Comparison of ENCODE assay signal across 19 cellular contexts in genomic region chr9:128027705-128028104, GRCh38. TPM values are rescaled to one million over a fixed set of nuclear protein-coding genes. Genes with fewer than 3 reads are reported as not detected.
DNase-seq lines count a peak whose midpoint lies in the region; ATAC-seq and TF ChIP-seq lines count a peak whose summit lies in the region.
"Had no signal": no experiment of that assay in that cellular context is flagged by ENCODE, and none has a peak within 500 bp of the region (broad histone marks: within the 10 kb centered on the region; RNA-seq: fewer than 3 reads in every experiment).

No MANE protein-coding gene starts in this region.

- peak overlapping the region; percentile 94 for H3K27ac Mint-ChIP-seq in activated CD4-positive, alpha-beta T cell treated with anti-CD3 and anti-CD28 coated beads for 36 hours
- H3K27ac Mint-ChIP-seq in activated naive CD8-positive, alpha-beta T cell treated with anti-CD3 and anti-CD28 coated beads, Interleukin-2, amount 10 ng/mL, durations not matched to agents 7 days and 5 days: peak overlapping the region; percentile 90

- H3K9me3 ChIP-seq in spleen: no peaks in the 10 kb centered on the region
- no peaks in the 10 kb centered on the region for H3K9me3 ChIP-seq in BE2C
- H3K9me3 ChIP-seq: A549, SJSA1, tibial artery had no signal

- peaks cover 2% of the 10 kb centered on the region for H3K27me3 Mint-ChIP-seq in activated CD4-positive, alpha-beta T cell treated with anti-CD3 and anti-CD28 coated beads for 36 hours
- H3K27me3 Mint-ChIP-seq in activated naive CD8-positive, alpha-beta T cell treated with anti-CD3 and anti-CD28 coated beads, Interleukin-2, amount 10 ng/mL, durations not matched to agents 7 days and 5 days: no peaks in the 10 kb centered on the region

- peak overlapping the region; percentile 71 to 93 (median 87) for H3K27ac ChIP-seq in spleen
- H3K27ac ChIP-seq: SJSA1, tibial artery had no signal

- 72 to 93% (median 84%) methylated on average over 4 of the region's 4 CpGs for WGBS in spleen, 5 donors

- H3K4me3 ChIP-seq in spleen (no peak overlapping the region), BE2C (ENCODE audit: low read depth, low read length) (no peak overlapping the region)
- H3K4me3 ChIP-seq: A549, SJSA1, tibial artery had no signal

- TF ChIP-seq CTCF in spleen (IDR thresholded peaks at IDR 0.05 in 8 of 11, conservative IDR thresholded peaks at IDR 0.05 in 3 of 11): no peak
- TF ChIP-seq CTCF in BE2C (IDR thresholded peaks at IDR 0.05; ENCODE audit: low read depth, low read length): no peak

- H3K27me3 ChIP-seq in spleen (replicated peaks in 1 of 7) (no peaks in the 10 kb centered on the region), BE2C (no peaks in the 10 kb centered on the region)
- H3K27me3 ChIP-seq: SJSA1, tibial artery had no signal

- DNase-seq in activated CD4-positive, alpha-beta T cell treated with anti-CD3 and anti-CD28 coated beads for 36 hours: peak; percentile 20
- no peak for DNase-seq in activated CD4-positive, alpha-beta T cell treated with anti-CD3 and anti-CD28 coated beads, Interleukin-2, amount 50 U/mL, for 4 hours
- DNase-seq in M059J (ENCODE audit: low read depth) (peak; percentile 60), spleen (no peak), occipital lobe (lab: John Stamatoyannopoulos, UW) (no peak), BE2C (no peak)
- DNase-seq in activated naive CD8-positive, alpha-beta T cell treated with anti-CD3 and anti-CD28 coated beads, Interleukin-2, amount 10 ng/mL, durations not matched to agents 7 days and 5 days: no peak
- DNase-seq: aorta, COR-L47, foreskin melanocyte, MM.1S, NCI-H2029, NCI-H510A treated with DMSO at 0.1 percent for 48 hours, retina, tibial artery had no signal

- H3K36me3 Mint-ChIP-seq in activated CD4-positive, alpha-beta T cell treated with anti-CD3 and anti-CD28 coated beads for 36 hours (ENCODE audit: low read depth): no peaks in the 10 kb centered on the region
- no peaks in the 10 kb centered on the region for H3K36me3 Mint-ChIP-seq in activated naive CD8-positive, alpha-beta T cell treated with anti-CD3 and anti-CD28 coated beads, Interleukin-2, amount 10 ng/mL, durations not matched to agents 7 days and 5 days

- intact Hi-C loops in activated CD4-positive, alpha-beta T cell treated with anti-CD3 and anti-CD28 coated beads for 36 hours (cut with DNase I, micrococcal nuclease): loop anchor here (1.0 to 5.0 kb wide), 3 partner anchors 40 to 72 kb away; partner anchors contain the start of genes NAIF1 (in 1 of the 2) and SLC25A25 (in 1 of the 2)
- intact Hi-C loops in spleen (cut with DNase I; ENCODE audit: low total_unique reads): no loop called here

- no peak for ATAC-seq in activated CD4-positive, alpha-beta T cell treated with anti-CD3 and anti-CD28 coated beads for 36 hours
- no peak for ATAC-seq in activated naive CD8-positive, alpha-beta T cell treated with anti-CD3 and anti-CD28 coated beads, Interleukin-2, amount 10 ng/mL, durations not matched to agents 7 days and 5 days (ENCODE audit: low read depth)
- ATAC-seq in HG03460 (IDR thresholded peaks at IDR 0.05; ENCODE audit: unreplicated experiment): no peak

- peaks cover 86% of the 10 kb centered on the region for H3K4me1 Mint-ChIP-seq in activated CD4-positive, alpha-beta T cell treated with anti-CD3 and anti-CD28 coated beads for 36 hours
- H3K4me1 Mint-ChIP-seq in activated naive CD8-positive, alpha-beta T cell treated with anti-CD3 and anti-CD28 coated beads, Interleukin-2, amount 10 ng/mL, durations not matched to agents 7 days and 5 days: peaks cover 75% of the 10 kb centered on the region

- no peak for TF ChIP-seq POLR2A in spleen (IDR thresholded peaks at IDR 0.05)

- H3K9me3 Mint-ChIP-seq in activated CD4-positive, alpha-beta T cell treated with anti-CD3 and anti-CD28 coated beads for 36 hours (ENCODE audit: low read depth): no peaks in the 10 kb centered on the region
- no peaks in the 10 kb centered on the region for H3K9me3 Mint-ChIP-seq in activated naive CD8-positive, alpha-beta T cell treated with anti-CD3 and anti-CD28 coated beads, Interleukin-2, amount 10 ng/mL, durations not matched to agents 7 days and 5 days
- H3K9me3 Mint-ChIP-seq: nephron had no signal

- CTCF ChIA-PET in activated CD4-positive, alpha-beta T cell treated with anti-CD3 and anti-CD28 coated beads for 36 hours (lab: Charles Lee): interaction anchor here (0.6 to 3.8 kb wide), 12 partner anchors 8 to 252 kb away, joined by 3 to 18 read pairs (median 5); no protein-coding TSS in a partner anchor

- POLR2A ChIA-PET in activated CD4-positive, alpha-beta T cell treated with anti-CD3 and anti-CD28 coated beads for 36 hours (lab: Charles Lee): interaction anchor here (0.6 to 1.5 kb wide), 4 partner anchors 20 to 69 kb away, joined by 3 to 4 read pairs (median 4); partner anchors contain the start of gene EEIG1
- POLR2A ChIA-PET in activated naive CD8-positive, alpha-beta T cell treated with anti-CD3 and anti-CD28 coated beads, Interleukin-2, amount 10 ng/mL, durations not matched to agents 7 days and 5 days (lab: Charles Lee): interaction anchor here (0.7 to 18.1 kb wide), 10 partner anchors 20 to 524 kb away, joined by 3 to 389 read pairs (median 7); partner anchors contain the start of gene EEIG1

- H3K4me3 Mint-ChIP-seq in activated CD4-positive, alpha-beta T cell treated with anti-CD3 and anti-CD28 coated beads for 36 hours: peak overlapping the region; percentile 65
- H3K4me3 Mint-ChIP-seq in activated naive CD8-positive, alpha-beta T cell treated with anti-CD3 and anti-CD28 coated beads, Interleukin-2, amount 10 ng/mL, durations not matched to agents 7 days and 5 days: peak overlapping the region; percentile 66
- H3K4me3 Mint-ChIP-seq: nephron had no signal

- peaks cover 47 to 100% (median 91%) of the 10 kb centered on the region in 6 donors for H3K4me1 ChIP-seq in spleen
- no peaks in the 10 kb centered on the region for H3K4me1 ChIP-seq in BE2C
- H3K4me1 ChIP-seq: tibial artery had no signal

- H3K36me3 ChIP-seq in spleen: no peaks in the 10 kb centered on the region
- H3K36me3 ChIP-seq in BE2C: no peaks in the 10 kb centered on the region
- H3K36me3 ChIP-seq: SJSA1, tibial artery had no signal

RNA-seq across cellular contexts. Expression of gene NAIF1, which starts 39.4 kb away (rescaled TPM):
- total RNA-seq in activated CD4-positive, alpha-beta T cell treated with anti-CD3 and anti-CD28 coated beads for 36 hours: 10 to 100 TPM; 11.3 to 13.7 TPM
- total RNA-seq in M059J (2014; rRNA removed; shearing (Covaris generic)): 10.5 and 13.7 TPM in 2 replicates
- 10 to 100 TPM; 11.8 to 13.2 TPM for total RNA-seq in activated naive CD8-positive, alpha-beta T cell treated with anti-CD3 and anti-CD28 coated beads, Interleukin-2, amount 10 ng/mL, durations not matched to agents 7 days and 5 days
- 10 to 100 TPM in 6 of 7 donors, 1 to 10 TPM in 1; 9.3 to 14.3 (median 11.7) TPM for total RNA-seq in spleen
- polyA plus RNA-seq in spleen: 10 to 100 TPM; 10.6 to 15.4 (median 10.8) TPM
- total RNA-seq in occipital lobe: 6.4 TPM
- polyA plus RNA-seq in BE2C (2012; ENCODE audit: insufficient read depth, insufficient read length, low read depth): 10.3 TPM

RNA-seq across cellular contexts. Expression of gene SLC25A25, which starts 40.3 kb away (rescaled TPM):
- total RNA-seq in activated CD4-positive, alpha-beta T cell treated with anti-CD3 and anti-CD28 coated beads for 36 hours: 10 to 100 TPM in 1 of 2 experiments, 1 to 10 TPM in 1; 6.9 to 10.8 TPM
- 8.7 and 19.8 TPM in 2 replicates for total RNA-seq in M059J (2014; rRNA removed; shearing (Covaris generic))
- 10 to 100 TPM; 21.2 to 21.8 TPM for total RNA-seq in activated naive CD8-positive, alpha-beta T cell treated with anti-CD3 and anti-CD28 coated beads, Interleukin-2, amount 10 ng/mL, durations not matched to agents 7 days and 5 days
- total RNA-seq in spleen (10 to 100 TPM; 20.2 to 44.7 (median 26.0) TPM), occipital lobe (36.0 TPM)
- 10 to 100 TPM in 1 of 3 donors, 1 to 10 TPM in 2; 6.2 to 13.6 (median 6.5) TPM for polyA plus RNA-seq in spleen
- 23.7 TPM for polyA plus RNA-seq in BE2C (2012; ENCODE audit: insufficient read depth, insufficient read length, low read depth)

RNA-seq across cellular contexts. Expression of gene EEIG1, which starts 46.9 kb away (rescaled TPM):
- 10 to 100 TPM; 56.2 to 58.4 TPM for total RNA-seq in activated CD4-positive, alpha-beta T cell treated with anti-CD3 and anti-CD28 coated beads for 36 hours
- total RNA-seq in M059J (2014; rRNA removed; shearing (Covaris generic)): 4.3 and 35.5 TPM in 2 replicates
- 100 to 1,000 TPM; 329 to 366 TPM for total RNA-seq in activated naive CD8-positive, alpha-beta T cell treated with anti-CD3 and anti-CD28 coated beads, Interleukin-2, amount 10 ng/mL, durations not matched to agents 7 days and 5 days
- total RNA-seq in spleen (100 to 1,000 TPM in 1 of 7 donors, 10 to 100 TPM in 6; 27.3 to 102 (median 72.8) TPM), occipital lobe (2.7 TPM)
- 10 to 100 TPM; 28.6 to 39.6 (median 29.0) TPM for polyA plus RNA-seq in spleen
- polyA plus RNA-seq in BE2C (2012; ENCODE audit: insufficient read depth, insufficient read length, low read depth): 30.7 TPM

Comparison
In these comparisons a context has a peak if more than half of its experiments do, and no peak if none do; other contexts are left out.
1. DNase-seq: peak in activated CD4-positive, alpha-beta T cell treated with anti-CD3 and anti-CD28 coated beads for 36 hours (single experiment) and M059J (single experiment); none in activated CD4-positive, alpha-beta T cell treated with anti-CD3 and anti-CD28 coated beads, Interleukin-2, amount 50 U/mL, for 4 hours (0 of 2), activated naive CD8-positive, alpha-beta T cell treated with anti-CD3 and anti-CD28 coated beads, Interleukin-2, amount 10 ng/mL, durations not matched to agents 7 days and 5 days (single experiment), spleen (single experiment), occipital lobe (single experiment) and BE2C (single experiment).